9 cellular contexts compared by ENCODE assay signal in the genomic region with DNA sequence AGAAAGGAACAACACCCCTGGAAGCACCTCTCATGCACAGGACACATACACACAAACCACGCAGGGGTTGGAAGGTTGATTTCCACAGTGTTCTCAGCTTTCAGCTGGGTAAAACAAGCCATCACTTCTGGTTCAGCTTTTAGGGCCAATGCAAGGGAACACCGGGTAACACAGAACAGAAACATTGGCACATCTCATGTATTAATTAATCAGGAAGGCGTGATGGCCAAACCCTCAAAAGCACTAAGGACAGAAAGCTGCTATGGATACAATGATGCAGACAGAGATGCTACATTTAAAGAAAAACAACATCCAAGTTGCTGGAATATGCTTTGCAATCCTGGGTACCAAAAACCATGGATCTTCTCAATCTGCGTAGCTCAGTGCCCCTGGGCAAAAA.
DNase-seq lines count a peak whose midpoint lies in the region; ATAC-seq and TF ChIP-seq lines count a peak whose summit lies in the region.
"Had no signal": no experiment of that assay in that cellular context is flagged by ENCODE, and none has a peak within 500 bp of the region (broad histone marks: within the 10 kb centered on the region; RNA-seq: fewer than 3 reads in every experiment).

No MANE protein-coding gene starts in this region.

- H3K9me3 ChIP-seq in HUES64 (ENCODE audit: insufficient read depth, low read depth, low read length) (no peaks in the 10 kb centered on the region), testis (no peaks in the 10 kb centered on the region)

- H4K5ac ChIP-seq in mesendoderm (ENCODE audit: low read length) = no peak overlapping the region

- peaks cover 9% of the 10 kb centered on the region for H3K79me2 ChIP-seq in mesendoderm (ENCODE audit: control insufficient read depth, insufficient read depth, low read length)

- peaks cover 61% of the 10 kb centered on the region for H3K4me1 ChIP-seq in HUES64 (ENCODE audit: insufficient read depth, low read length)
- peaks cover 13% of the 10 kb centered on the region for H3K4me1 ChIP-seq in mesendoderm (ENCODE audit: control insufficient read depth, low read depth, low read length)
- no peaks in the 10 kb centered on the region for H3K4me1 ChIP-seq in testis

- H3K9ac ChIP-seq in HUES64 (ENCODE audit: low read depth, low read length) (peak overlapping the region; percentile 65; the same call in 1 of the 2 replicates), mesendoderm (ENCODE audit: low read length) (peak overlapping the region; percentile 50)

- peak overlapping the region; percentile 80 for H2AK5ac ChIP-seq in mesendoderm (ENCODE audit: low read length)

- H2BK5ac ChIP-seq in mesendoderm (ENCODE audit: low read length) = no peak overlapping the region

- DNase-seq in choroid plexus epithelial cell (ENCODE audit: low read depth) = no peak
- peak; percentile 15 for DNase-seq in mesendoderm
- peak; percentile 15 for DNase-seq in testis
- DNase-seq in NCI-H2029 (lab: John Stamatoyannopoulos, UW) = no peak
- DNase-seq in activated CD4-positive, alpha-beta T cell treated with anti-CD3 and anti-CD28 coated beads, Interleukin-2, amount 50 U/mL, for 48 hours = no peak
- DNase-seq: activated CD4-positive, alpha-beta memory T cell treated with anti-CD3 and anti-CD28 coated beads for 36 hours; NCI-H526 treated with DMSO at 0.1 percent for 48 hours had no signal

- peak overlapping the region; percentile 87 for H3K18ac ChIP-seq in mesendoderm (ENCODE audit: low read length)

- H3K27me3 ChIP-seq in HUES64 (ENCODE audit: insufficient read depth, low read length) (no peaks in the 10 kb centered on the region), mesendoderm (ENCODE audit: insufficient read depth, low read length, poor library complexity) (no peaks in the 10 kb centered on the region), testis (no peaks in the 10 kb centered on the region)

- H3K23ac ChIP-seq in mesendoderm (ENCODE audit: low read length) = no peak overlapping the region

- ATAC-seq in HG03196 (IDR thresholded peaks at IDR 0.05; ENCODE audit: unreplicated experiment) = no peak

- H4K8ac ChIP-seq in mesendoderm (ENCODE audit: low read depth, low read length) = no peak overlapping the region

- WGBS in HUES64 = 30% methylated on average over 4 of the region's 4 CpGs
- WGBS in mesendoderm (ENCODE audit: extremely low coverage, insufficient coverage, low lambda C conversion rate) = no CpG with 5 or more reads among the region's 4 CpGs
- 23 to 36% methylated on average over 4 of the region's 4 CpGs for WGBS in testis, 2 donors

- peak overlapping the region; percentile 21; the same call in 1 of the 2 replicates for H3K27ac ChIP-seq in HUES64 (ENCODE audit: low read depth, low read length)
- peak overlapping the region; percentile 60 for H3K27ac ChIP-seq in mesendoderm (ENCODE audit: low read depth, low read length)
- no peak overlapping the region for H3K27ac ChIP-seq in testis

- TF ChIP-seq POLR2A in testis (IDR thresholded peaks at IDR 0.05) = no peak

- H3K4ac ChIP-seq in mesendoderm (ENCODE audit: low read depth, low read length) = no peak overlapping the region

- H3K4me3 ChIP-seq in HUES64 (ENCODE audit: low read length) (peak overlapping the region; percentile 72), choroid plexus epithelial cell (ENCODE audit: low read depth, low read length) (peak overlapping the region; percentile 71), mesendoderm (ENCODE audit: low read length) (no peak overlapping the region), testis (peak overlapping the region in 1 of 2 donors; percentile 45)

- H3K79me1 ChIP-seq in mesendoderm (ENCODE audit: low read length) = no peaks in the 10 kb centered on the region

- H3K36me3 ChIP-seq in HUES64 (ENCODE audit: insufficient read depth, low read length) (no peaks in the 10 kb centered on the region), mesendoderm (ENCODE audit: control insufficient read depth, insufficient read depth, low read length) (no peaks in the 10 kb centered on the region), testis (ENCODE audit: low read depth, missing control alignments) (no peaks in the 10 kb centered on the region)

- H2BK120ac ChIP-seq in mesendoderm (ENCODE audit: low read depth, low read length) = peak overlapping the region; percentile 52

- H3K4me2 ChIP-seq in mesendoderm (ENCODE audit: low read length) = peak overlapping the region; percentile 92

- TF ChIP-seq CTCF in choroid plexus epithelial cell (conservative IDR thresholded peaks at IDR 0.05; ENCODE audit: low read depth, low read length) (no peak), testis (IDR thresholded peaks at IDR 0.05) (no peak)

- peak overlapping the region; percentile 76 for H3K56ac ChIP-seq in mesendoderm (ENCODE audit: low read length)

- intact Hi-C loops in testis (cut with DNase I; ENCODE audit: low total_unique reads) = loop anchor here (10.0 kb wide), 1 partner anchor 146 kb away; no protein-coding TSS in a partner anchor

- no peak overlapping the region for H2BK15ac ChIP-seq in mesendoderm (replicated peaks; ENCODE audit: low read depth)

Comparison
In these comparisons a context has a peak if more than half of its experiments do, and no peak if none do; other contexts are left out.
1. H3K27ac ChIP-seq: peak in HUES64 (single experiment) and mesendoderm (single experiment); none in testis (0 of 2).
2. DNase-seq: peak in mesendoderm (single experiment) and testis (single experiment); none in choroid plexus epithelial cell (single experiment), NCI-H2029 (single experiment) and activated CD4-positive, alpha-beta T cell treated with anti-CD3 and anti-CD28 coated beads, Interleukin-2, amount 50 U/mL, for 48 hours (0 of 2).